13 cellular contexts compared by ENCODE assay signal in genomic region chr11:79321282-79321681, GRCh38.
"Had no signal": no experiment of that assay in that cellular context is flagged by ENCODE, and none has a peak within 500 bp of the region (broad histone marks: within the 10 kb centered on the region; RNA-seq: fewer than 3 reads in every experiment).

No MANE protein-coding gene starts in this region.

- H3K27ac ChIP-seq: dorsolateral prefrontal cortex, esophagus squamous epithelium, pancreas, thoracic aorta had no signal

- H3K36me3 ChIP-seq: esophagus squamous epithelium, pancreas, thoracic aorta had no signal

- H3K27me3 ChIP-seq: esophagus squamous epithelium, pancreas had no signal

- H3K9me3 ChIP-seq: esophagus squamous epithelium, pancreas, thoracic aorta had no signal

- H3K4me1 ChIP-seq: esophagus squamous epithelium, pancreas had no signal

- DNase-seq: activated CD4-positive, alpha-beta T cell treated with anti-CD3 and anti-CD28 coated beads, Interleukin-2, amount 50 U/mL, for 4 hours; activated CD8-positive, alpha-beta memory T cell treated with anti-CD3 and anti-CD28 coated beads, Interleukin-2, amount 10 ng/mL, durations not matched to agents 7 days and 5 days; activated effector memory CD4-positive, alpha-beta T cell treated with anti-CD3 and anti-CD28 coated beads, Interleukin-2, amount 50 U/mL, for 16 hours; activated T-cell treated with anti-CD3 and anti-CD28 coated beads, Interleukin-2, amount 50 U/mL, for 24 hours; dorsolateral prefrontal cortex; esophagus squamous epithelium; hippocampal formation; pancreas; stimulated activated CD4-positive, alpha-beta T cell treated with anti-CD3 and anti-CD28 coated beads, Interleukin-15, amount 100 ng/mL, for 24 hours; stimulated activated CD4-positive, alpha-beta T cell treated with anti-CD3 and anti-CD28 coated beads, Interleukin-4, amount 100 ng/mL, for 24 hours; stimulated activated naive CD8-positive, alpha-beta T cell treated with anti-CD3 and anti-CD28 coated beads, Interleukin-15, amount 100 ng/mL, for 72 hours had no signal

- ATAC-seq: activated CD4-positive, CD25-positive, alpha-beta regulatory T cell treated with anti-CD3 and anti-CD28 coated beads, Interleukin-2, amount 50 U/mL, for 24 hours; activated CD8-positive, alpha-beta memory T cell treated with anti-CD3 and anti-CD28 coated beads, Interleukin-2, amount 10 ng/mL, durations not matched to agents 7 days and 5 days; pancreas; stimulated activated naive CD8-positive, alpha-beta T cell treated with anti-CD3 and anti-CD28 coated beads, Interleukin-15, amount 100 ng/mL, for 72 hours had no signal

- H3K4me3 ChIP-seq: dorsolateral prefrontal cortex, esophagus squamous epithelium, pancreas, thoracic aorta had no signal
